In genomic region chr3:191328963-191329653, GRCh38 we compare ENCODE assay signal across 8 cellular contexts. TPM values are rescaled to one million over a fixed set of nuclear protein-coding genes. Genes with fewer than 3 reads are reported as not detected.
DNase-seq lines count a peak whose midpoint lies in the region; FAIRE-seq and TF ChIP-seq lines count a peak whose summit lies in the region.

Gene CCDC50, plus strand, starts transcription at chr3:191329394. Its CDS starts 281 bp downstream, at chr3:191329675.

- peak within 1 kb of the TSS; percentile 69 for H3K27ac Mint-ChIP-seq in activated naive CD4-positive, alpha-beta T cell treated with anti-CD3 and anti-CD28 coated beads, Interleukin-2, amount 10 ng/mL, durations not matched to agents 7 days and 5 days

- WGBS in GM23248 (ENCODE audit: low coverage in 1 of 2, low lambda C conversion rate in 2 of 2, missing lambda C conversion rate in 2 of 2), 2 experiments = 1 to 2% methylated on average over 30 to 56 of the region's 63 CpGs
- WGBS in urinary bladder = under 1% methylated on average over 63 of the region's 63 CpGs

- H3K27me3 ChIP-seq in GM23248 (replicated peaks; ENCODE audit: insufficient read depth) (no peaks in the 10 kb centered on the region), neural cell (ENCODE audit: insufficient read depth, low read depth, low read length) (no peaks in the 10 kb centered on the region)

- H3K4me1 ChIP-seq in GM23248 (ENCODE audit: insufficient read depth) (peaks cover 29% of the 10 kb centered on the region), urinary bladder (ENCODE audit: insufficient read depth) (no peaks in the 10 kb centered on the region)

- no peaks in the 10 kb centered on the region for H3K36me3 Mint-ChIP-seq in activated naive CD4-positive, alpha-beta T cell treated with anti-CD3 and anti-CD28 coated beads, Interleukin-2, amount 10 ng/mL, durations not matched to agents 7 days and 5 days

- no peaks in the 10 kb centered on the region; the same call in 1 of the 2 replicates for H3K9me2 ChIP-seq in GM23248 (ENCODE audit: insufficient read depth)
- H3K9me2 ChIP-seq in neural cell (ENCODE audit: insufficient read depth, low read length) = no peaks in the 10 kb centered on the region

- H3K36me3 ChIP-seq in GM23248 (ENCODE audit: low read depth) (no peaks in the 10 kb centered on the region), neural cell (ENCODE audit: insufficient read depth, low read length) (no peaks in the 10 kb centered on the region), urinary bladder (ENCODE audit: insufficient read depth) (no peaks in the 10 kb centered on the region)

- H3K9me3 ChIP-seq in GM23248 (ENCODE audit: low read depth) (no peaks in the 10 kb centered on the region), neural cell (ENCODE audit: low read length) (no peaks in the 10 kb centered on the region)

- peak within 1 kb of the TSS; percentile 100 for H3K4me2 ChIP-seq in GM23248 (ENCODE audit: unreplicated experiment)
- peak within 1 kb of the TSS; percentile 96 for H3K4me2 ChIP-seq in neural cell (ENCODE audit: low read length)

- no peak for TF ChIP-seq CTCF in neural cell (IDR thresholded peaks at IDR 0.05; ENCODE audit: poor library complexity, severe bottlenecking)

- CTCF ChIA-PET in activated naive CD4-positive, alpha-beta T cell treated with anti-CD3 and anti-CD28 coated beads, Interleukin-2, amount 10 ng/mL, durations not matched to agents 7 days and 5 days (lab: Charles Lee) = no interaction called here

- H3K9ac ChIP-seq in GM23248 (peak within 1 kb of the TSS; percentile 96), neural cell (ENCODE audit: low read length) (peak within 1 kb of the TSS; percentile 91)

- H3K4me3 Mint-ChIP-seq in activated naive CD4-positive, alpha-beta T cell treated with anti-CD3 and anti-CD28 coated beads, Interleukin-2, amount 10 ng/mL, durations not matched to agents 7 days and 5 days = peak within 1 kb of the TSS; percentile 59

- H4K20me1 ChIP-seq in GM23248 (ENCODE audit: insufficient read depth) = no peaks in the 10 kb centered on the region
- H4K20me1 ChIP-seq in neural cell (ENCODE audit: insufficient read depth) = no peaks in the 10 kb centered on the region

- DNase-seq in G401 (ENCODE audit: low spot score) (peak; percentile 76), GM23248 (peak; percentile 86), KBM-7 (peak; percentile 73), RCC 7860 (ENCODE audit: low spot score) (peak; percentile 66), frontal cortex (ENCODE audit: low spot score in 2 of 2) (peak; percentile 75 to 78)
- peak; percentile 57 for DNase-seq in activated naive CD4-positive, alpha-beta T cell treated with anti-CD3 and anti-CD28 coated beads, Interleukin-2, amount 10 ng/mL, durations not matched to agents 7 days and 5 days

- peaks cover 47% of the 10 kb centered on the region for H3K79me2 ChIP-seq in GM23248 (ENCODE audit: insufficient read depth)
- H3K79me2 ChIP-seq in neural cell (replicated peaks; ENCODE audit: insufficient read depth, low read length) = peaks cover 47% of the 10 kb centered on the region

- H3K27me3 Mint-ChIP-seq in activated naive CD4-positive, alpha-beta T cell treated with anti-CD3 and anti-CD28 coated beads, Interleukin-2, amount 10 ng/mL, durations not matched to agents 7 days and 5 days = peaks cover 28% of the 10 kb centered on the region

- H3K27ac ChIP-seq in GM23248 (peak within 1 kb of the TSS; percentile 89), neural cell (ENCODE audit: low read length) (peak within 1 kb of the TSS; percentile 80), urinary bladder (ENCODE audit: low read depth) (peak within 1 kb of the TSS; percentile 68)

- H3F3A ChIP-seq in GM23248 (ENCODE audit: insufficient read depth) (peaks cover 33% of the 10 kb centered on the region), neural cell (ENCODE audit: insufficient read depth, low read length, poor library complexity, severe bottlenecking) (peaks cover 5% of the 10 kb centered on the region)

- peak within 1 kb of the TSS; percentile 85 for H3K4me3 ChIP-seq in GM23248
- peak within 1 kb of the TSS; percentile 84 for H3K4me3 ChIP-seq in neural cell (ENCODE audit: low read length)
- peak within 1 kb of the TSS; percentile 81 for H3K4me3 ChIP-seq in urinary bladder (ENCODE audit: low read depth, low read length)

- peaks cover 11% of the 10 kb centered on the region for H3K4me1 Mint-ChIP-seq in activated naive CD4-positive, alpha-beta T cell treated with anti-CD3 and anti-CD28 coated beads, Interleukin-2, amount 10 ng/mL, durations not matched to agents 7 days and 5 days

- no peak for FAIRE-seq in RCC 7860 (lab: Jason Lieb, UNC)
- FAIRE-seq in frontal cortex (lab: Jason Lieb, UNC) = no peak

- no peak for TF ChIP-seq RAD21 in neural cell (conservative IDR thresholded peaks at IDR 0.05)

- H3K9me3 Mint-ChIP-seq in activated naive CD4-positive, alpha-beta T cell treated with anti-CD3 and anti-CD28 coated beads, Interleukin-2, amount 10 ng/mL, durations not matched to agents 7 days and 5 days = no peaks in the 10 kb centered on the region

- H2AFZ ChIP-seq in GM23248 (peak within 1 kb of the TSS; percentile 92), neural cell (ENCODE audit: low read depth, low read length) (peak within 1 kb of the TSS; percentile 70)

- peak; percentile 47 for TF ChIP-seq EP300 in neural cell (conservative IDR thresholded peaks at IDR 0.05; ENCODE audit: poor library complexity, severe bottlenecking)

- in situ Hi-C loops in G401 (cut with HindIII; ENCODE audit: low sequenced_read_pairs) (no loop called here), GM23248 (cut with MboI) (no loop called here), KBM-7 (cut with MboI; ENCODE audit: low pct_unique_long_range_greater_than_20kb, low sequenced_read_pairs) (no loop called here)

TF ChIP-seq in neural cell, 6 proteins besides CTCF, POLR2A, EP300 and RAD21:
- peak; percentile 68 for TF ChIP-seq REST (IDR thresholded peaks at IDR 0.05; ENCODE audit: borderline replicate concordance)
- TF ChIP-seq POLR2AphosphoS5 (IDR thresholded peaks at IDR 0.05) = peak; percentile 78
- peak; percentile 19 for TF ChIP-seq SMC3 (conservative IDR thresholded peaks at IDR 0.05; ENCODE audit: poor library complexity)
- TF ChIP-seq EZH2 (IDR thresholded peaks at IDR 0.05; ENCODE audit: borderline replicate concordance, insufficient read depth, low read length, poor library complexity, severe bottlenecking) = no peak
- TF ChIP-seq TAF1 (IDR thresholded peaks at IDR 0.05; ENCODE audit: low read depth) = peak; percentile 58
- peak; percentile 21 for TF ChIP-seq MXI1 (conservative IDR thresholded peaks at IDR 0.05; ENCODE audit: poor library complexity, severe bottlenecking)

RNA-seq across cellular contexts. Expression of gene CCDC50, which starts in this region (rescaled TPM):
- total RNA-seq in G401 (2014; rRNA removed; shearing (Covaris generic)) = 29.1 and 47.5 TPM in 2 replicates
- total RNA-seq in GM23248 (2014; rRNA removed; shearing (Covaris generic)) = 68.6 and 80.7 TPM in 2 replicates
- polyA plus RNA-seq in GM23248 (2016; fragmentation: Nextera tagmentation; extraction: Ambion mirVana) (61.8 and 63.0 TPM in 2 replicates), neural cell (51.7 and 58.2 TPM in 2 replicates), urinary bladder (44.2 TPM)
- total RNA-seq in frontal cortex (83.2 TPM), urinary bladder (83.7 TPM)
- polyA minus RNA-seq in neural cell = 73.3 and 92.6 TPM in 2 replicates

Comparison
In these comparisons a context has a peak if more than half of its experiments do, and no peak if none do; other contexts are left out.
1. Peak in every context shown above with its lines: DNase-seq, H3K4me3 ChIP-seq and H3K27ac ChIP-seq.